Comparison of ENCODE assay signal across 34 cellular contexts in genomic region chr7:108108131-108108530, GRCh38. TPM values are rescaled to one million over a fixed set of nuclear protein-coding genes. Genes with fewer than 3 reads are reported as not detected.
"Had no signal": no experiment of that assay in that cellular context is flagged by ENCODE, and none has a peak within 500 bp of the region (broad histone marks: within the 10 kb centered on the region; RNA-seq: fewer than 3 reads in every experiment).

No MANE protein-coding gene starts in this region.

- H3K4me1 Mint-ChIP-seq: activated CD4-positive, alpha-beta T cell treated with anti-CD3 and anti-CD28 coated beads, Interleukin-2, amount 10 ng/mL, durations not matched to agents 24 days and 14 days; activated naive CD4-positive, alpha-beta T cell treated with anti-CD3 and anti-CD28 coated beads, Interleukin-2, amount 50 U/mL, for 24 hours; activated naive CD8-positive, alpha-beta T cell treated with anti-CD3 and anti-CD28 coated beads, Interleukin-2, amount 10 ng/mL, durations not matched to agents 7 days and 5 days; activated T-helper 17 cell treated with anti-CD3 and anti-CD28 coated beads, Interleukin-2, amount 50 U/mL, for 72 hours; central memory CD8-positive, alpha-beta T cell had no signal

- H3K27me3 ChIP-seq: ascending aorta, cardiac muscle cell, Peyer's patch, SJSA1 had no signal

- H3K4me3 ChIP-seq: ascending aorta, cardiac muscle cell, Peyer's patch, SJSA1 had no signal

- H3K36me3 ChIP-seq: ascending aorta, cardiac muscle cell, Peyer's patch, SJSA1, WERI-Rb-1 had no signal

- DNase-seq: activated CD4-positive, alpha-beta T cell treated with anti-CD3 and anti-CD28 coated beads, Interleukin-2, amount 10 ng/mL, durations not matched to agents 24 days and 14 days; activated CD4-positive, alpha-beta T cell treated with anti-CD3 and anti-CD28 coated beads, Interleukin-2, amount 50 U/mL, for 4 hours; activated CD4-positive, CD25-positive, alpha-beta regulatory T cell; activated CD8-positive, alpha-beta T cell treated with anti-CD3 and anti-CD28 coated beads for 36 hours; activated gamma-delta T cell; activated naive CD4-positive, alpha-beta T cell treated with Interleukin-2 at 50 U/mL for 16 hours; activated naive CD8-positive, alpha-beta T cell treated with anti-CD3 and anti-CD28 coated beads, Interleukin-2, amount 10 ng/mL, durations not matched to agents 7 days and 5 days; activated T-cell treated with anti-CD3 and anti-CD28 coated beads, Interleukin-2, amount 50 U/mL, for 1 hour; activated T-cell treated with anti-CD3 and anti-CD28 coated beads, Interleukin-2, amount 50 U/mL, for 72 hours; amygdala; NCI-H1105 treated with DMSO at 0.1 percent for 48 hours; NCI-H1436; NCI-H1694; NCI-H1930; NCI-H2081 treated with DMSO at 0.1 percent for 48 hours; NCI-H226; NCI-H446 treated with DMSO at 0.1 percent for 48 hours; NCI-H524; NCI-H69; Peyer's patch; RPMI8226; SHP77 treated with DMSO at 0.1 percent for 48 hours; SW 1271; T-helper 1 cell; T-helper 2 cell; T-helper 9 cell; WERI-Rb-1 had no signal

- H3K4me1 ChIP-seq: ascending aorta had no signal

- H3K27me3 Mint-ChIP-seq: activated CD8-positive, alpha-beta T cell treated with anti-CD3 and anti-CD28 coated beads for 36 hours; activated naive CD4-positive, alpha-beta T cell treated with anti-CD3 and anti-CD28 coated beads, Interleukin-2, amount 50 U/mL, for 24 hours; activated T-helper 17 cell treated with anti-CD3 and anti-CD28 coated beads, Interleukin-2, amount 50 U/mL, for 72 hours; central memory CD8-positive, alpha-beta T cell had no signal

- H3K9me3 ChIP-seq: ascending aorta, Peyer's patch, SJSA1 had no signal

- H3K27ac ChIP-seq: ascending aorta, cardiac muscle cell, SJSA1, WERI-Rb-1 had no signal

- H3K27ac Mint-ChIP-seq: activated CD4-positive, alpha-beta T cell treated with anti-CD3 and anti-CD28 coated beads, Interleukin-2, amount 10 ng/mL, durations not matched to agents 24 days and 14 days; activated CD8-positive, alpha-beta T cell treated with anti-CD3 and anti-CD28 coated beads for 36 hours; activated naive CD4-positive, alpha-beta T cell treated with anti-CD3 and anti-CD28 coated beads, Interleukin-2, amount 50 U/mL, for 24 hours; activated naive CD8-positive, alpha-beta T cell treated with anti-CD3 and anti-CD28 coated beads, Interleukin-2, amount 10 ng/mL, durations not matched to agents 7 days and 5 days; activated T-cell treated with anti-CD3 and anti-CD28 coated beads, Interleukin-2, amount 50 U/mL, for 72 hours; activated T-helper 17 cell treated with anti-CD3 and anti-CD28 coated beads, Interleukin-2, amount 50 U/mL, for 72 hours had no signal

- H3K9me3 Mint-ChIP-seq: activated CD4-positive, alpha-beta T cell treated with anti-CD3 and anti-CD28 coated beads, Interleukin-2, amount 10 ng/mL, durations not matched to agents 24 days and 14 days; activated CD8-positive, alpha-beta T cell treated with anti-CD3 and anti-CD28 coated beads for 36 hours; activated naive CD4-positive, alpha-beta T cell treated with anti-CD3 and anti-CD28 coated beads, Interleukin-2, amount 50 U/mL, for 24 hours; activated naive CD8-positive, alpha-beta T cell treated with anti-CD3 and anti-CD28 coated beads, Interleukin-2, amount 10 ng/mL, durations not matched to agents 7 days and 5 days; activated T-cell treated with anti-CD3 and anti-CD28 coated beads, Interleukin-2, amount 50 U/mL, for 72 hours; activated T-helper 17 cell treated with anti-CD3 and anti-CD28 coated beads, Interleukin-2, amount 50 U/mL, for 72 hours; central memory CD8-positive, alpha-beta T cell had no signal

- H3K4me3 Mint-ChIP-seq: activated CD4-positive, alpha-beta T cell treated with anti-CD3 and anti-CD28 coated beads, Interleukin-2, amount 10 ng/mL, durations not matched to agents 24 days and 14 days; activated CD8-positive, alpha-beta T cell treated with anti-CD3 and anti-CD28 coated beads for 36 hours; activated naive CD4-positive, alpha-beta T cell treated with anti-CD3 and anti-CD28 coated beads, Interleukin-2, amount 50 U/mL, for 24 hours; activated naive CD8-positive, alpha-beta T cell treated with anti-CD3 and anti-CD28 coated beads, Interleukin-2, amount 10 ng/mL, durations not matched to agents 7 days and 5 days; activated T-cell treated with anti-CD3 and anti-CD28 coated beads, Interleukin-2, amount 50 U/mL, for 72 hours; activated T-helper 17 cell treated with anti-CD3 and anti-CD28 coated beads, Interleukin-2, amount 50 U/mL, for 72 hours; central memory CD8-positive, alpha-beta T cell had no signal

- H3K36me3 Mint-ChIP-seq: activated naive CD4-positive, alpha-beta T cell treated with anti-CD3 and anti-CD28 coated beads, Interleukin-2, amount 50 U/mL, for 24 hours; activated naive CD8-positive, alpha-beta T cell treated with anti-CD3 and anti-CD28 coated beads, Interleukin-2, amount 10 ng/mL, durations not matched to agents 7 days and 5 days had no signal

RNA-seq across cellular contexts. Expression of gene LAMB4, which starts 22.0 kb away (rescaled TPM):
- total RNA-seq: activated CD4-positive, alpha-beta T cell treated with anti-CD3 and anti-CD28 coated beads, Interleukin-2, amount 10 ng/mL, durations not matched to agents 24 days and 14 days; activated CD8-positive, alpha-beta memory T cell treated with anti-CD3 and anti-CD28 coated beads for 36 hours; activated CD8-positive, alpha-beta T cell treated with anti-CD3 and anti-CD28 coated beads for 36 hours; activated naive CD8-positive, alpha-beta T cell treated with anti-CD3 and anti-CD28 coated beads, Interleukin-2, amount 10 ng/mL, durations not matched to agents 7 days and 5 days; activated T-cell treated with anti-CD3 and anti-CD28 coated beads, Interleukin-2, amount 50 U/mL, for 72 hours; activated T-helper 17 cell treated with anti-CD3 and anti-CD28 coated beads, Interleukin-2, amount 50 U/mL, for 72 hours; ascending aorta; cardiac muscle cell had no signal
- polyA plus RNA-seq: cardiac muscle cell had no signal
